ENCODE assay signal across 13 cellular contexts in genomic region chr12:24072302-24072701, GRCh38.
"Had no signal": no experiment of that assay in that cellular context is flagged by ENCODE, and none has a peak within 500 bp of the region (broad histone marks: within the 10 kb centered on the region; RNA-seq: fewer than 3 reads in every experiment).

No MANE protein-coding gene starts in this region.

- DNase-seq: effector memory CD4-positive, alpha-beta T cell; heart left ventricle; hypothalamus; islet precursor cell; mammary epithelial cell; mucosa of descending colon; naive thymus-derived CD8-positive, alpha-beta T cell; posterior cingulate gyrus; sigmoid colon; stimulated activated naive CD4-positive, alpha-beta T cell; stomach; substantia nigra; trophoblast cell had no signal
